15 cellular contexts compared by ENCODE assay signal in genomic region chr21:16116798-16117197, GRCh38.
DNase-seq lines count a peak whose midpoint lies in the region; TF ChIP-seq lines count a peak whose summit lies in the region.
"Had no signal": no experiment of that assay in that cellular context is flagged by ENCODE, and none has a peak within 500 bp of the region (broad histone marks: within the 10 kb centered on the region; RNA-seq: fewer than 3 reads in every experiment).

No MANE protein-coding gene starts in this region.

- H3K9me3 Mint-ChIP-seq in activated naive CD4-positive, alpha-beta T cell treated with anti-CD3 and anti-CD28 coated beads, Interleukin-2, amount 10 ng/mL, durations not matched to agents 7 days and 5 days = no peaks in the 10 kb centered on the region
- H3K9me3 Mint-ChIP-seq in CD14-positive monocyte = peaks cover 0 to 14% (median under 1%) of the 10 kb centered on the region in 7 donors
- H3K9me3 Mint-ChIP-seq: type B pancreatic cell had no signal

- DNase-seq in EH (ENCODE audit: low read depth) (peak; percentile 81), amniotic epithelial cell (ENCODE audit: low read depth) (peak; percentile 56), fibroblast of pulmonary artery (ENCODE audit: low read depth) (peak; percentile 65), renal cortical epithelial cell (ENCODE audit: low read depth) (peak; percentile 80), medulla oblongata (ENCODE audit: extremely low spot score) (no peak), retina (no peak), CD14-positive monocyte (ENCODE audit: low spot score) (no peak)
- no peak for DNase-seq in activated naive CD4-positive, alpha-beta T cell treated with anti-CD3 and anti-CD28 coated beads, Interleukin-2, amount 10 ng/mL, durations not matched to agents 7 days and 5 days
- DNase-seq: activated CD4-positive, alpha-beta T cell treated with anti-CD3 and anti-CD28 coated beads for 1 hour; activated T-cell treated with anti-CD3 and anti-CD28 coated beads, Interleukin-2, amount 50 U/mL, for 1 hour; NCI-H1105; ovary had no signal

- H3K27me3 Mint-ChIP-seq in activated naive CD4-positive, alpha-beta T cell treated with anti-CD3 and anti-CD28 coated beads, Interleukin-2, amount 10 ng/mL, durations not matched to agents 7 days and 5 days = no peaks in the 10 kb centered on the region
- no peaks in the 10 kb centered on the region for H3K27me3 Mint-ChIP-seq in CD14-positive monocyte (ENCODE audit: low read depth in 3 of 3)
- H3K27me3 Mint-ChIP-seq: B cell, type B pancreatic cell had no signal

- CTCF ChIA-PET in activated naive CD4-positive, alpha-beta T cell treated with anti-CD3 and anti-CD28 coated beads, Interleukin-2, amount 10 ng/mL, durations not matched to agents 7 days and 5 days (lab: Charles Lee) = no interaction called here

- intact Hi-C loops in CD14-positive monocyte (cut with micrococcal nuclease) = no loop called here

- no peaks in the 10 kb centered on the region for H3K36me3 Mint-ChIP-seq in activated naive CD4-positive, alpha-beta T cell treated with anti-CD3 and anti-CD28 coated beads, Interleukin-2, amount 10 ng/mL, durations not matched to agents 7 days and 5 days
- H3K36me3 Mint-ChIP-seq in CD14-positive monocyte = no peaks in the 10 kb centered on the region
- H3K36me3 Mint-ChIP-seq: type B pancreatic cell had no signal

- no peak overlapping the region for H3K4me3 Mint-ChIP-seq in activated naive CD4-positive, alpha-beta T cell treated with anti-CD3 and anti-CD28 coated beads, Interleukin-2, amount 10 ng/mL, durations not matched to agents 7 days and 5 days
- H3K4me3 Mint-ChIP-seq in CD14-positive monocyte = no peak overlapping the region
- H3K4me3 Mint-ChIP-seq: B cell, type B pancreatic cell had no signal

- no peaks in the 10 kb centered on the region for H3K4me1 Mint-ChIP-seq in activated naive CD4-positive, alpha-beta T cell treated with anti-CD3 and anti-CD28 coated beads, Interleukin-2, amount 10 ng/mL, durations not matched to agents 7 days and 5 days
- H3K4me1 Mint-ChIP-seq in CD14-positive monocyte = no peaks in the 10 kb centered on the region
- H3K4me1 Mint-ChIP-seq: B cell had no signal

- no peak overlapping the region for H3K4me3 ChIP-seq in fibroblast of pulmonary artery (replicated peaks; ENCODE audit: low read depth, low read length)
- H3K4me3 ChIP-seq: lung had no signal

- TF ChIP-seq CTCF in fibroblast of pulmonary artery (IDR thresholded peaks at IDR 0.05; ENCODE audit: low read length, missing control alignments) (no peak), CD14-positive monocyte (IDR thresholded peaks at IDR 0.05) (no peak)

- H3K27ac Mint-ChIP-seq in activated naive CD4-positive, alpha-beta T cell treated with anti-CD3 and anti-CD28 coated beads, Interleukin-2, amount 10 ng/mL, durations not matched to agents 7 days and 5 days = no peak overlapping the region
- H3K27ac Mint-ChIP-seq in CD14-positive monocyte = no peak overlapping the region
- H3K27ac Mint-ChIP-seq: B cell, type B pancreatic cell had no signal

Comparison
In these comparisons a context has a peak if more than half of its experiments do, and no peak if none do; other contexts are left out.
1. DNase-seq: peak in EH (single experiment), amniotic epithelial cell (single experiment), fibroblast of pulmonary artery (single experiment) and renal cortical epithelial cell (single experiment); none in activated naive CD4-positive, alpha-beta T cell treated with anti-CD3 and anti-CD28 coated beads, Interleukin-2, amount 10 ng/mL, durations not matched to agents 7 days and 5 days (single experiment), medulla oblongata (single experiment), retina (single experiment) and CD14-positive monocyte (single experiment).